8 cellular contexts compared by ENCODE assay signal in genomic region chr22:36028646-36029405, GRCh38. TPM values are rescaled to one million over a fixed set of nuclear protein-coding genes. Genes with fewer than 3 reads are reported as not detected.
DNase-seq lines count a peak whose midpoint lies in the region; ATAC-seq and TF ChIP-seq lines count a peak whose summit lies in the region.

TSS of gene RBFOX2 (minus strand) at chr22:36028824. CDS start at chr22:36028425, 399 bp downstream.

- ATAC-seq in GM18907 (IDR thresholded peaks at IDR 0.05; ENCODE audit: unreplicated experiment) (peak; percentile 51), T-helper 17 cell (peak; percentile 82), heart right ventricle (peak; percentile 95 to 99 (median 96)), HG02870 (IDR thresholded peaks at IDR 0.05; ENCODE audit: unreplicated experiment) (no peak)

- peak within 1 kb of the TSS; percentile 97 for H3K4me2 ChIP-seq in trophoblast cell (ENCODE audit: low read length)

- WGBS in heart right ventricle, 2 donors: 1% methylated on average over 41 to 70 of the region's 74 CpGs
- WGBS in trophoblast cell (ENCODE audit: extremely low coverage, insufficient coverage, insufficient read length): no CpG with 5 or more reads among the region's 74 CpGs
- WGBS in thymus: under 1% methylated on average over 74 of the region's 74 CpGs

- H3K4me1 ChIP-seq in heart right ventricle (peaks cover 0 to 43% (median 22%) of the 10 kb centered on the region in 9 donors), trophoblast cell (ENCODE audit: control insufficient read depth in 1 of 2, insufficient read depth in 2 of 2, low read length in 2 of 2) (peaks cover 0 to 2% of the 10 kb centered on the region in 2 experiments), thymus (ENCODE audit: control insufficient read depth, insufficient read depth, low read length) (no peaks in the 10 kb centered on the region)

- H3K9ac ChIP-seq in trophoblast cell (ENCODE audit: low read length): peak within 1 kb of the TSS; percentile 94

- TF ChIP-seq CTCF in heart right ventricle (IDR thresholded peaks at IDR 0.05): no peak

- DNase-seq in NCI-H146 treated with DMSO at 0.1 percent for 48 hours (lab: John Stamatoyannopoulos, UW; ENCODE audit: unreplicated experiment) (peak; percentile 95), T-helper 17 cell (peak; percentile 35 to 58 (median 49)), heart right ventricle (peak; percentile 98 to 99), trophoblast cell (peak; percentile 93 to 96)

- peak within 1 kb of the TSS; percentile 94 for H3K14ac ChIP-seq in trophoblast cell (ENCODE audit: low read length)

- H3K27ac ChIP-seq in angular gyrus (ENCODE audit: low read depth, low read length) (peak within 1 kb of the TSS; percentile 68), heart right ventricle (peak within 1 kb of the TSS; percentile 64 to 93 (median 88)), trophoblast cell (ENCODE audit: low read depth, low read length) (peak within 1 kb of the TSS; percentile 84), thymus (ENCODE audit: low read depth) (peak within 1 kb of the TSS; percentile 60)

- H3K27me3 ChIP-seq in heart right ventricle (peaks cover 0 to 27% (median 0%) of the 10 kb centered on the region in 7 donors), trophoblast cell (ENCODE audit: insufficient read depth, low read length) (no peaks in the 10 kb centered on the region), thymus (ENCODE audit: control insufficient read depth, insufficient read depth) (peaks cover 14% of the 10 kb centered on the region)

- peak within 1 kb of the TSS; percentile 89 for H2AFZ ChIP-seq in trophoblast cell (ENCODE audit: insufficient read depth, low read length, poor library complexity)

- H4K12ac ChIP-seq in trophoblast cell (ENCODE audit: low read depth, low read length): peak within 1 kb of the TSS; percentile 87

- H4K91ac ChIP-seq in trophoblast cell (ENCODE audit: low read depth, low read length): peak within 1 kb of the TSS; percentile 96

- peak within 1 kb of the TSS; percentile 56 for H2BK12ac ChIP-seq in trophoblast cell (ENCODE audit: low read length)

- H3K4ac ChIP-seq in trophoblast cell (ENCODE audit: low read depth, low read length): peak within 1 kb of the TSS; percentile 85

- H3K36me3 Mint-ChIP-seq in T-helper 17 cell (ENCODE audit: low read depth): peaks cover 2% of the 10 kb centered on the region

- H3K9me3 ChIP-seq in T-helper 17 cell (ENCODE audit: control insufficient read depth, low read length, poor library complexity, severe bottlenecking) (no peaks in the 10 kb centered on the region), heart right ventricle (no peaks in the 10 kb centered on the region), trophoblast cell (ENCODE audit: insufficient read depth, low read depth, low read length) (no peaks in the 10 kb centered on the region), thymus (ENCODE audit: control insufficient read depth) (no peaks in the 10 kb centered on the region)

- peak within 1 kb of the TSS; percentile 96 for H4K8ac ChIP-seq in trophoblast cell (ENCODE audit: low read depth, low read length)

- H2BK120ac ChIP-seq in trophoblast cell (ENCODE audit: insufficient read depth, low read length, poor library complexity): peak within 1 kb of the TSS; percentile 76

- peak within 1 kb of the TSS; percentile 91 for H2BK5ac ChIP-seq in trophoblast cell (ENCODE audit: low read depth, low read length, poor library complexity)

- peaks cover 8% of the 10 kb centered on the region for H3K79me1 ChIP-seq in trophoblast cell (ENCODE audit: low read length)

- H3K18ac ChIP-seq in trophoblast cell (ENCODE audit: low read length): peak within 1 kb of the TSS; percentile 96

- H3K36me3 ChIP-seq in heart right ventricle (peaks cover 0 to 11% (median 0%) of the 10 kb centered on the region in 9 donors), trophoblast cell (ENCODE audit: control insufficient read depth in 1 of 2, insufficient read depth in 2 of 2, low read length in 2 of 2) (no peaks in the 10 kb centered on the region), thymus (ENCODE audit: control insufficient read depth, insufficient read depth) (no peaks in the 10 kb centered on the region)

- peaks cover 24% of the 10 kb centered on the region for H3K4me1 Mint-ChIP-seq in T-helper 17 cell

- peaks cover 19% of the 10 kb centered on the region for H3K27me3 Mint-ChIP-seq in T-helper 17 cell

- intact Hi-C loops in heart right ventricle (cut with DNase I): loop anchor here in 5 of 10 donors (1.0 to 10.0 kb wide), 11 partner anchors 36 to 97 kb away; no protein-coding TSS in a partner anchor

- H3K23ac ChIP-seq in trophoblast cell (ENCODE audit: low read length): no peak within 1 kb of the TSS

- H2AK5ac ChIP-seq in trophoblast cell (ENCODE audit: low read length): no peak within 1 kb of the TSS

- H3K27ac Mint-ChIP-seq in T-helper 17 cell: peak within 1 kb of the TSS; percentile 84

- H3K79me2 ChIP-seq in trophoblast cell (ENCODE audit: control insufficient read depth, insufficient read depth, low read length, poor library complexity): peaks cover 10% of the 10 kb centered on the region

- H3K4me3 Mint-ChIP-seq in T-helper 17 cell: peak within 1 kb of the TSS; percentile 93

- peak within 1 kb of the TSS; percentile 31 to 94 (median 87) for H3K4me3 ChIP-seq in heart right ventricle
- peak within 1 kb of the TSS; percentile 95 for H3K4me3 ChIP-seq in trophoblast cell (ENCODE audit: low read depth, low read length)
- H3K4me3 ChIP-seq in thymus (ENCODE audit: low read length): peak within 1 kb of the TSS; percentile 84

RNA-seq across cellular contexts. Expression of gene RBFOX2, which starts in this region (rescaled TPM):
- total RNA-seq in T-helper 17 cell: under 1 TPM; 0.23 to 0.97 TPM
- 100 to 1,000 TPM in 4 of 10 donors, 10 to 100 TPM in 6; 68.3 to 105 (median 95.0) TPM for total RNA-seq in heart right ventricle
- 10 to 100 TPM; 18.0 to 36.0 TPM for polyA plus RNA-seq in heart right ventricle
- 91.2 and 98.7 TPM in 2 replicates for polyA plus RNA-seq in trophoblast cell (2013)
- 10.2 TPM for polyA plus RNA-seq in thymus

Comparison
In these comparisons a context has a peak if more than half of its experiments do, and no peak if none do; other contexts are left out.
1. RNA of gene RBFOX2 (total RNA-seq): 68.3 to 105 TPM in heart right ventricle; 0.23 to 0.97 TPM in T-helper 17 cell; every median in the first group is over 10 times any median in the second.
2. Peak in DNase-seq and ATAC-seq in T-helper 17 cell; RNA of the gene not detected or under 1 TPM.
3. Peak in every context shown above with its lines, with median percentiles within 50 percentile points of each other: DNase-seq, H3K27ac ChIP-seq and H3K4me3 ChIP-seq.